Comparison of ENCODE assay signal across 11 cellular contexts in genomic region chr12:101021911-101022388, GRCh38.
DNase-seq lines count a peak whose midpoint lies in the region; ATAC-seq, FAIRE-seq and TF ChIP-seq lines count a peak whose summit lies in the region.
"Had no signal": no experiment of that assay in that cellular context is flagged by ENCODE, and none has a peak within 500 bp of the region (broad histone marks: within the 10 kb centered on the region; RNA-seq: fewer than 3 reads in every experiment).

No MANE protein-coding gene starts in this region.

- peak overlapping the region; percentile 33 for H3K9ac ChIP-seq in endothelial cell of umbilical vein (replicated peaks; ENCODE audit: extremely low read depth, insufficient read depth, low read length)

- no peaks in the 10 kb centered on the region for H3K36me3 ChIP-seq in endothelial cell of umbilical vein (ENCODE audit: control insufficient read depth in 2 of 2, extremely low read depth in 1 of 2, insufficient read depth in 2 of 2, low read length in 2 of 2)
- no peaks in the 10 kb centered on the region for H3K36me3 ChIP-seq in osteoblast (ENCODE audit: insufficient read depth, low read length)

- intact Hi-C loops in endothelial cell of umbilical vein (cut with micrococcal nuclease) = loop anchor here (1.0 to 5.0 kb wide), 2 partner anchors 30 to 385 kb away; partner anchors contain the start of gene ARL1

- H3K4me2 ChIP-seq in endothelial cell of umbilical vein (ENCODE audit: insufficient read depth, low read length) (peak overlapping the region; percentile 53), osteoblast (ENCODE audit: insufficient read depth, low read length) (peak overlapping the region; percentile 22)

- H2AFZ ChIP-seq in endothelial cell of umbilical vein (ENCODE audit: low read depth, low read length) (no peak overlapping the region), osteoblast (ENCODE audit: low read length) (peak overlapping the region; percentile 47)

- H3K9me3 ChIP-seq in endothelial cell of umbilical vein (replicated peaks; ENCODE audit: control insufficient read depth, insufficient read depth, low read length) (peaks cover 2% of the 10 kb centered on the region), osteoblast (ENCODE audit: low read depth, low read length) (no peaks in the 10 kb centered on the region)

- DNase-seq in Daoy (ENCODE audit: low read depth) (peak; percentile 72), NCI-H446 treated with DMSO at 0.1 percent for 48 hours (lab: John Stamatoyannopoulos, UW) (peak; percentile 57), endothelial cell of umbilical vein (ENCODE audit: low read depth, low spot score) (peak; percentile 76), osteoblast (ENCODE audit: insufficient read length, low spot score, missing footprints) (peak; percentile 73), SKM-1 (lab: John Stamatoyannopoulos, UW; ENCODE audit: unreplicated experiment) (no peak), cerebellar nuclear complex (lab: John Stamatoyannopoulos, UW) (no peak)
- no peak for DNase-seq in effector CD8-positive, alpha-beta T cell (lab: John Stamatoyannopoulos, UW)
- DNase-seq: natural killer cell had no signal

- CTCF ChIA-PET in endothelial cell of umbilical vein (lab: Charles Lee) = interaction anchor here (1.2 to 1.5 kb wide), 2 partner anchors 16 to 40 kb away, joined by 3 to 4 read pairs; no protein-coding TSS in a partner anchor

- no peak for FAIRE-seq in endothelial cell of umbilical vein (lab: Jason Lieb, UNC)
- FAIRE-seq: K562 had no signal

- ATAC-seq in GM18498 (IDR thresholded peaks at IDR 0.05; ENCODE audit: unreplicated experiment) = no peak
- ATAC-seq: K562, natural killer cell, Panc1 had no signal

- TF ChIP-seq CTCF in endothelial cell of umbilical vein (IDR thresholded peaks at IDR 0.05; ENCODE audit: extremely low read depth in 1 of 2, insufficient read depth in 1 of 2, low read depth in 1 of 2, low read length in 2 of 2) = no peak
- TF ChIP-seq CTCF in osteoblast (IDR thresholded peaks at IDR 0.05; ENCODE audit: extremely low read depth, low read depth, low read length) = no peak

- H3K9me1 ChIP-seq in endothelial cell of umbilical vein (replicated peaks; ENCODE audit: control insufficient read depth, extremely low read depth, insufficient read depth, low read length) = no peaks in the 10 kb centered on the region

- H3K4me3 ChIP-seq in endothelial cell of umbilical vein (replicated peaks in 1 of 3; ENCODE audit: insufficient read depth in 1 of 3, low read depth in 1 of 3, low read length in 3 of 3) (no peak overlapping the region), osteoblast (ENCODE audit: insufficient read depth, low read length) (no peak overlapping the region)
- H3K4me3 ChIP-seq: K562 had no signal

- no peaks in the 10 kb centered on the region for H3K27me3 ChIP-seq in endothelial cell of umbilical vein (ENCODE audit: control insufficient read depth in 2 of 2, insufficient read depth in 2 of 2, low read length in 2 of 2)
- H3K27me3 ChIP-seq in osteoblast (ENCODE audit: insufficient read depth, low read length) = no peaks in the 10 kb centered on the region

- no TSS peak for BruUV-seq in endothelial cell of umbilical vein (replicated peaks; lab: Mats Ljungman, UMichigan)

- H4K20me1 ChIP-seq in endothelial cell of umbilical vein (replicated peaks; ENCODE audit: control insufficient read depth, extremely low read depth, insufficient read depth, low read length) = no peaks in the 10 kb centered on the region
- H4K20me1 ChIP-seq in osteoblast (ENCODE audit: insufficient read depth, low read length) = no peaks in the 10 kb centered on the region

- H3K27ac ChIP-seq in endothelial cell of umbilical vein (ENCODE audit: insufficient read depth, low read depth, low read length) (peak overlapping the region; percentile 57), osteoblast (ENCODE audit: low read depth, low read length) (peak overlapping the region; percentile 85)

- POLR2A ChIA-PET in endothelial cell of umbilical vein (lab: Charles Lee) = no interaction called here

- no peaks in the 10 kb centered on the region for H3K79me2 ChIP-seq in endothelial cell of umbilical vein (ENCODE audit: control insufficient read depth, insufficient read depth, low read length)
- H3K79me2 ChIP-seq in osteoblast (ENCODE audit: insufficient read depth, low read length) = no peaks in the 10 kb centered on the region

- H3K4me1 ChIP-seq in endothelial cell of umbilical vein (ENCODE audit: control insufficient read depth, extremely low read depth, insufficient read depth, low read length) (peaks cover 24% of the 10 kb centered on the region), osteoblast (ENCODE audit: insufficient read depth, low read length) (peaks cover 27% of the 10 kb centered on the region)

- no peak for TF ChIP-seq POLR2A in endothelial cell of umbilical vein (IDR thresholded peaks at IDR 0.05; ENCODE audit: low read depth, low read length)

- dilution Hi-C loops in endothelial cell of umbilical vein (cut with MboI; ENCODE audit: extremely low pct_ligation_motif_present, low sequenced_read_pairs) = no loop called here

TF ChIP-seq in endothelial cell of umbilical vein, 7 proteins besides CTCF, POLR2A, EP300 and RAD21:
- TF ChIP-seq MYC (IDR thresholded peaks at IDR 0.05; ENCODE audit: low read depth, low read length) (no peak), JUN (IDR thresholded peaks at IDR 0.05; ENCODE audit: borderline replicate concordance, insufficient read depth, insufficient read length, low read depth) (peak; percentile 24), MAX (IDR thresholded peaks at IDR 0.05; ENCODE audit: insufficient read depth, insufficient read length) (no peak), FOS (IDR thresholded peaks at IDR 0.05; ENCODE audit: borderline replicate concordance, insufficient read depth, low read length) (peak; percentile 63)

Comparison
In these comparisons a context has a peak if more than half of its experiments do, and no peak if none do; other contexts are left out.
1. DNase-seq: peak in Daoy (single experiment), NCI-H446 treated with DMSO at 0.1 percent for 48 hours (single experiment), endothelial cell of umbilical vein (single experiment) and osteoblast (single experiment); none in SKM-1 (single experiment), cerebellar nuclear complex (0 of 2) and effector CD8-positive, alpha-beta T cell (single experiment).